8 cellular contexts compared by ENCODE assay signal in genomic region chr1:229508823-229509337, GRCh38. TPM values are rescaled to one million over a fixed set of nuclear protein-coding genes. Genes with fewer than 3 reads are reported as not detected.
DNase-seq lines count a peak whose midpoint lies in the region; TF ChIP-seq lines count a peak whose summit lies in the region.

No MANE protein-coding gene starts in this region.

- H3K9me3 Mint-ChIP-seq in endodermal cell, result peaks cover 2% of the 10 kb centered on the region
- H3K9me3 Mint-ChIP-seq in nephron progenitor cell, result no peaks in the 10 kb centered on the region

- no peaks in the 10 kb centered on the region for H3K27me3 ChIP-seq in endodermal cell (ENCODE audit: control insufficient read depth, insufficient read depth, low read length, poor library complexity, severe bottlenecking)

- peak; percentile 31 for DNase-seq in GM13977 (ENCODE audit: low spot score)
- peak; percentile 1 for DNase-seq in RPMI7951 (ENCODE audit: low read depth)
- peak; percentile 54 for DNase-seq in endodermal cell
- DNase-seq in nephron progenitor cell, result no peak
- DNase-seq in DMS114 treated with DMSO at 0.1 percent for 48 hours (lab: John Stamatoyannopoulos, UW; ENCODE audit: unreplicated experiment), result no peak
- DNase-seq in iPS-NIHi11 (ENCODE audit: low spot score), result no peak
- no peak for DNase-seq in NCI-H2196 (lab: John Stamatoyannopoulos, UW; ENCODE audit: unreplicated experiment)
- no peak for DNase-seq in HT-29 (ENCODE audit: low spot score)

- H3K4me3 Mint-ChIP-seq in endodermal cell, result peak overlapping the region; percentile 89
- H3K4me3 Mint-ChIP-seq in nephron progenitor cell, result peak overlapping the region; percentile 93

- H3K4me1 Mint-ChIP-seq in endodermal cell, result peaks cover 13% of the 10 kb centered on the region
- peaks cover 28% of the 10 kb centered on the region for H3K4me1 Mint-ChIP-seq in nephron progenitor cell

- WGBS in endodermal cell (ENCODE audit: insufficient coverage in 1 of 2, insufficient read length in 1 of 2), 2 experiments, result 86 to 91% methylated on average over 3 to 5 of the region's 7 CpGs

- no peak for TF ChIP-seq CTCF in GM13977 (IDR thresholded peaks at IDR 0.05; ENCODE audit: extremely low read depth, insufficient read depth, missing control alignments)
- TF ChIP-seq CTCF in endodermal cell (conservative IDR thresholded peaks at IDR 0.05), result no peak
- TF ChIP-seq CTCF in nephron progenitor cell (IDR thresholded peaks at IDR 0.05), result no peak

- no peaks in the 10 kb centered on the region for H3K27me3 Mint-ChIP-seq in endodermal cell (ENCODE audit: insufficient read depth)
- peaks cover 3% of the 10 kb centered on the region for H3K27me3 Mint-ChIP-seq in nephron progenitor cell (ENCODE audit: low read depth, poor library complexity)

- peaks cover 5% of the 10 kb centered on the region for H3K4me1 ChIP-seq in endodermal cell (ENCODE audit: control insufficient read depth, insufficient read depth, low read length)

- H3K36me3 Mint-ChIP-seq in endodermal cell (ENCODE audit: low read depth) (peaks cover 11% of the 10 kb centered on the region), nephron progenitor cell (ENCODE audit: low read depth) (peaks cover 12% of the 10 kb centered on the region)

- H3K27ac Mint-ChIP-seq in endodermal cell, result peak overlapping the region; percentile 98
- H3K27ac Mint-ChIP-seq in nephron progenitor cell, result peak overlapping the region; percentile 90

- H3K9me3 ChIP-seq in endodermal cell (ENCODE audit: control insufficient read depth, low read length), result no peaks in the 10 kb centered on the region

- peak overlapping the region; percentile 100 for H3K4me3 ChIP-seq in endodermal cell (ENCODE audit: low read length)

- peaks cover 14% of the 10 kb centered on the region for H3K36me3 ChIP-seq in endodermal cell (ENCODE audit: control insufficient read depth, insufficient read depth, low read length)

- no peak overlapping the region for H3K27ac ChIP-seq in endodermal cell (ENCODE audit: low read depth, low read length)

- in situ Hi-C loops in GM13977 (cut with MboI; ENCODE audit: low pct_unique_long_range_greater_than_20kb, low sequenced_read_pairs, unreplicated experiment), result loop anchor here (10.0 kb wide), 1 partner anchor 254 kb away; no protein-coding TSS in a partner anchor

- H3K9ac ChIP-seq in endodermal cell (ENCODE audit: extremely low read depth, low read length, poor library complexity, severe bottlenecking), result peak overlapping the region; percentile 98

RNA-seq across cellular contexts. Expression of gene NUP133, which starts 0.7 kb away (rescaled TPM):
- 33.1 and 33.2 TPM in 2 replicates for total RNA-seq in RPMI7951 (2014; rRNA removed; shearing (Covaris generic))
- 10 to 100 TPM; 67.8 to 68.4 TPM for total RNA-seq in endodermal cell
- polyA plus RNA-seq in endodermal cell (2013, experiment 1 of 2), result 47.6 TPM
- polyA plus RNA-seq in endodermal cell (2013, experiment 2 of 2), result 45.9 TPM
- total RNA-seq in HT-29 (2014; rRNA removed; shearing (Covaris generic)), result 31.5 and 33.5 TPM in 2 replicates

RNA-seq across cellular contexts. Expression of gene ABCB10, which starts 49.6 kb away (rescaled TPM):
- 14.1 and 17.5 TPM in 2 replicates for total RNA-seq in RPMI7951 (2014; rRNA removed; shearing (Covaris generic))
- total RNA-seq in endodermal cell, result 10 to 100 TPM; 14.6 to 18.1 TPM
- polyA plus RNA-seq in endodermal cell (2013, experiment 1 of 2), result 8.7 TPM
- 8.5 TPM for polyA plus RNA-seq in endodermal cell (2013, experiment 2 of 2)
- total RNA-seq in HT-29 (2014; rRNA removed; shearing (Covaris generic)), result 10.3 and 13.5 TPM in 2 replicates

Comparison
In these comparisons a context has a peak if more than half of its experiments do, and no peak if none do; other contexts are left out.
1. DNase-seq: peak in GM13977 (single experiment), RPMI7951 (single experiment) and endodermal cell (single experiment); none in nephron progenitor cell (single experiment), DMS114 treated with DMSO at 0.1 percent for 48 hours (single experiment), iPS-NIHi11 (single experiment), NCI-H2196 (single experiment) and HT-29 (single experiment).